16 cellular contexts compared by ENCODE assay signal in the genomic region with DNA sequence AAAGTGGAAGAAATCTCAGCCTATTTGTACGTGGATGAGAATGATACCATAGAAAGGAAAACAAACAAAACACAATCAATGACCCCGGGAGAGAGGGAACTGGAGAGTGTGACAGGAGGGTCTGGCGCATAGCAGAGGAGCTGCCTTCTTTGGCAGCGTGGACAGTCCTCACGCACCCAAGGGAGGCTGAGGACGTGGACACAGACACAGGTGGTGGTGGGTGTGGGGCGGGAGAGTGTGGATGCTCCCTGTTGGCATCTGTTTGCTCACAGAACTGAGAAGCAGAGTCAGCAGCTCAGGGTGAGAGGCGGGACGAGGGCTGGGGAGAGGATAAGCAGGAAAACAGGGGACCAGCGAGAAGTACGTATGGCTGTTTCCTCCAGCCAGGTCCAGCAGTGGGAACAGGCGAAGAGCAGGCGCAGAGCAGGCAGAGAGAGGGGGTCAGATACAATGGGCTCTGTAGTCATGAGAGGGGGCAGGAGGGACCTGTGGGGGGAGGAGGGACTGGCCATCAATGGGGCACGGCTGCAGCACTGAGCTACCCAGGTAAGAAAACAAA.
"Had no signal": no experiment of that assay in that cellular context is flagged by ENCODE, and none has a peak within 500 bp of the region (broad histone marks: within the 10 kb centered on the region; RNA-seq: fewer than 3 reads in every experiment).

No MANE protein-coding gene starts in this region.

- H3K27me3 Mint-ChIP-seq: activated CD4-positive, alpha-beta memory T cell treated with anti-CD3 and anti-CD28 coated beads for 36 hours; activated naive CD4-positive, alpha-beta T cell treated with anti-CD3 and anti-CD28 coated beads, Interleukin-2, amount 50 U/mL, for 24 hours had no signal

- H3K27me3 ChIP-seq: adrenal gland, heart left ventricle, ovary had no signal

- DNase-seq: activated CD4-positive, alpha-beta memory T cell treated with anti-CD3 and anti-CD28 coated beads for 36 hours; activated CD8-positive, alpha-beta memory T cell treated with anti-CD3 and anti-CD28 coated beads, Interleukin-2, amount 10 ng/mL, durations not matched to agents 7 days and 5 days; activated T-cell treated with anti-CD3 and anti-CD28 coated beads, Interleukin-2, amount 50 U/mL, for 1 hour; adrenal gland; dermis blood vessel endothelial cell; effector memory CD8-positive, alpha-beta T cell; foreskin melanocyte; heart left ventricle; immature natural killer cell; lower lobe of right lung; midbrain; ovary; T1000 had no signal

- H3K4me3 ChIP-seq: adrenal gland, heart left ventricle, lower lobe of right lung, ovary had no signal

- H3K36me3 Mint-ChIP-seq: activated CD4-positive, alpha-beta memory T cell treated with anti-CD3 and anti-CD28 coated beads for 36 hours; activated CD8-positive, alpha-beta memory T cell treated with anti-CD3 and anti-CD28 coated beads, Interleukin-2, amount 10 ng/mL, durations not matched to agents 7 days and 5 days; activated naive CD4-positive, alpha-beta T cell treated with anti-CD3 and anti-CD28 coated beads, Interleukin-2, amount 50 U/mL, for 24 hours; immature natural killer cell; stimulated activated effector memory CD8-positive, alpha-beta T cell treated with anti-CD3 and anti-CD28 coated beads, Interleukin-12 subunit alpha, Interleukin-12 subunit beta, amount 100 ng/mL, for 72 hours had no signal

- H3K4me3 Mint-ChIP-seq: activated CD4-positive, alpha-beta memory T cell treated with anti-CD3 and anti-CD28 coated beads for 36 hours; activated CD8-positive, alpha-beta memory T cell treated with anti-CD3 and anti-CD28 coated beads, Interleukin-2, amount 10 ng/mL, durations not matched to agents 7 days and 5 days; activated naive CD4-positive, alpha-beta T cell treated with anti-CD3 and anti-CD28 coated beads, Interleukin-2, amount 50 U/mL, for 24 hours; effector memory CD8-positive, alpha-beta T cell; immature natural killer cell; neural crest cell; stimulated activated effector memory CD8-positive, alpha-beta T cell treated with anti-CD3 and anti-CD28 coated beads, Interleukin-12 subunit alpha, Interleukin-12 subunit beta, amount 100 ng/mL, for 72 hours had no signal

- H3K27ac ChIP-seq: adrenal gland, heart left ventricle, lower lobe of right lung, ovary had no signal

- H3K4me1 Mint-ChIP-seq: activated naive CD4-positive, alpha-beta T cell treated with anti-CD3 and anti-CD28 coated beads, Interleukin-2, amount 50 U/mL, for 24 hours; immature natural killer cell; stimulated activated effector memory CD8-positive, alpha-beta T cell treated with anti-CD3 and anti-CD28 coated beads, Interleukin-12 subunit alpha, Interleukin-12 subunit beta, amount 100 ng/mL, for 72 hours had no signal

- H3K9me3 Mint-ChIP-seq: activated CD4-positive, alpha-beta memory T cell treated with anti-CD3 and anti-CD28 coated beads for 36 hours; activated naive CD4-positive, alpha-beta T cell treated with anti-CD3 and anti-CD28 coated beads, Interleukin-2, amount 50 U/mL, for 24 hours; effector memory CD8-positive, alpha-beta T cell; immature natural killer cell; neural crest cell; stimulated activated effector memory CD8-positive, alpha-beta T cell treated with anti-CD3 and anti-CD28 coated beads, Interleukin-12 subunit alpha, Interleukin-12 subunit beta, amount 100 ng/mL, for 72 hours had no signal

- ATAC-seq: activated CD8-positive, alpha-beta memory T cell treated with anti-CD3 and anti-CD28 coated beads, Interleukin-2, amount 10 ng/mL, durations not matched to agents 7 days and 5 days; effector memory CD8-positive, alpha-beta T cell; heart left ventricle; lower lobe of right lung; stimulated activated effector memory CD8-positive, alpha-beta T cell treated with anti-CD3 and anti-CD28 coated beads, Interleukin-12 subunit alpha, Interleukin-12 subunit beta, amount 100 ng/mL, for 72 hours had no signal

- H3K27ac Mint-ChIP-seq: activated CD4-positive, alpha-beta memory T cell treated with anti-CD3 and anti-CD28 coated beads for 36 hours; activated CD8-positive, alpha-beta memory T cell treated with anti-CD3 and anti-CD28 coated beads, Interleukin-2, amount 10 ng/mL, durations not matched to agents 7 days and 5 days; activated naive CD4-positive, alpha-beta T cell treated with anti-CD3 and anti-CD28 coated beads, Interleukin-2, amount 50 U/mL, for 24 hours; effector memory CD8-positive, alpha-beta T cell; immature natural killer cell; stimulated activated effector memory CD8-positive, alpha-beta T cell treated with anti-CD3 and anti-CD28 coated beads, Interleukin-12 subunit alpha, Interleukin-12 subunit beta, amount 100 ng/mL, for 72 hours had no signal

- H3K36me3 ChIP-seq: adrenal gland, lower lobe of right lung, ovary had no signal

- H3K4me1 ChIP-seq: lower lobe of right lung had no signal

- H3K9me3 ChIP-seq: adrenal gland, heart left ventricle, lower lobe of right lung, ovary had no signal
